Comparison of ENCODE assay signal across 9 cellular contexts in genomic region chr5:170293273-170293672, GRCh38. TPM values are rescaled to one million over a fixed set of nuclear protein-coding genes. Genes with fewer than 3 reads are reported as not detected.
DNase-seq lines count a peak whose midpoint lies in the region; ATAC-seq and TF ChIP-seq lines count a peak whose summit lies in the region.
"Had no signal": no experiment of that assay in that cellular context is flagged by ENCODE, and none has a peak within 500 bp of the region (broad histone marks: within the 10 kb centered on the region; RNA-seq: fewer than 3 reads in every experiment).

No MANE protein-coding gene starts in this region.

- H3K4me1 Mint-ChIP-seq in stimulated activated effector memory CD8-positive, alpha-beta T cell treated with anti-CD3 and anti-CD28 coated beads, Interleukin-12 subunit alpha, Interleukin-12 subunit beta, amount 100 ng/mL, for 72 hours: peaks cover 82% of the 10 kb centered on the region
- no peaks in the 10 kb centered on the region for H3K4me1 Mint-ChIP-seq in progenitor cell of endocrine pancreas (ENCODE audit: low read depth)

- no peaks in the 10 kb centered on the region for H3K9me3 Mint-ChIP-seq in stimulated activated effector memory CD8-positive, alpha-beta T cell treated with anti-CD3 and anti-CD28 coated beads, Interleukin-12 subunit alpha, Interleukin-12 subunit beta, amount 100 ng/mL, for 72 hours
- H3K9me3 Mint-ChIP-seq in progenitor cell of endocrine pancreas (ENCODE audit: low read depth): peaks cover 10% of the 10 kb centered on the region

- 61 to 73% (median 64%) methylated on average over 6 of the region's 6 CpGs for WGBS in adrenal gland, 4 donors

- peaks cover 35% of the 10 kb centered on the region for H3K27me3 Mint-ChIP-seq in progenitor cell of endocrine pancreas

- CTCF ChIA-PET in OCI-LY7 (lab: Charles Lee; ENCODE audit: unreplicated experiment): no interaction called here

- BruUV-seq in OCI-LY7 (replicated peaks; lab: Mats Ljungman, UMichigan): no TSS peak

- POLR2A ChIA-PET in OCI-LY7 (lab: Charles Lee): interaction anchor here (0.6 to 1.9 kb wide), 4 partner anchors 11 to 210 kb away, joined by 3 to 9 read pairs (median 3); no protein-coding TSS in a partner anchor

- H3K4me2 ChIP-seq in OCI-LY7 (ENCODE audit: low read length): no peak overlapping the region

- no peaks in the 10 kb centered on the region for H3K9me3 ChIP-seq in adrenal gland (replicated peaks in 1 of 3)
- no peaks in the 10 kb centered on the region for H3K9me3 ChIP-seq in OCI-LY7 (ENCODE audit: low read length)

- H3K4me3 Mint-ChIP-seq in stimulated activated effector memory CD8-positive, alpha-beta T cell treated with anti-CD3 and anti-CD28 coated beads, Interleukin-12 subunit alpha, Interleukin-12 subunit beta, amount 100 ng/mL, for 72 hours: peak overlapping the region; percentile 97
- H3K4me3 Mint-ChIP-seq in progenitor cell of endocrine pancreas (ENCODE audit: low read depth): no peak overlapping the region

- DNase-seq in HL-60 (ENCODE audit: low read depth in 1 of 2, low spot score in 1 of 2) (peak; percentile 90 to 99), adrenal gland (peak in 5 of 7 donors; percentile 43 to 55 (median 45)), progenitor cell of endocrine pancreas (ENCODE audit: low spot score, unreplicated experiment) (no peak), NCI-H1105 (lab: John Stamatoyannopoulos, UW) (no peak), OCI-LY7 (ENCODE audit: low spot score) (no peak)
- peak in 1 of 2 donors; percentile 86 for DNase-seq in stimulated activated effector memory CD8-positive, alpha-beta T cell treated with anti-CD3 and anti-CD28 coated beads, Interleukin-12 subunit alpha, Interleukin-12 subunit beta, amount 100 ng/mL, for 72 hours (ENCODE audit: low spot score in 2 of 2)

- no peak overlapping the region for H3K4me3 ChIP-seq in HL-60 (replicated peaks; ENCODE audit: insufficient read depth, low read length)
- no peak overlapping the region for H3K4me3 ChIP-seq in adrenal gland
- H3K4me3 ChIP-seq in OCI-LY7 (ENCODE audit: low read depth, low read length, poor library complexity, severe bottlenecking): no peak overlapping the region

- intact Hi-C loops in adrenal gland (cut with DNase I): no loop called here
- intact Hi-C loops in OCI-LY7 (cut with micrococcal nuclease; ENCODE audit: unreplicated experiment): loop anchor here (2.0 kb wide), 1 partner anchor 14 kb away; no protein-coding TSS in a partner anchor

- H3K27ac ChIP-seq in HL-60 (replicated peaks) (peak overlapping the region; percentile 44), adrenal gland (peak overlapping the region in 1 of 5 donors; percentile 29), OCI-LY7 (ENCODE audit: low read depth, low read length, poor library complexity, severe bottlenecking) (no peak overlapping the region)

- H3K36me3 Mint-ChIP-seq in stimulated activated effector memory CD8-positive, alpha-beta T cell treated with anti-CD3 and anti-CD28 coated beads, Interleukin-12 subunit alpha, Interleukin-12 subunit beta, amount 100 ng/mL, for 72 hours: peaks cover 100% of the 10 kb centered on the region
- H3K36me3 Mint-ChIP-seq in progenitor cell of endocrine pancreas (ENCODE audit: insufficient read depth): no peaks in the 10 kb centered on the region

- TF ChIP-seq CTCF in HL-60 (IDR thresholded peaks at IDR 0.05; ENCODE audit: insufficient read depth, low read length) (no peak), adrenal gland (IDR thresholded peaks at IDR 0.05) (no peak), progenitor cell of endocrine pancreas (IDR thresholded peaks at IDR 0.05; ENCODE audit: unreplicated experiment) (no peak), OCI-LY7 (conservative IDR thresholded peaks at IDR 0.05; ENCODE audit: low read length) (no peak)

- peak overlapping the region; percentile 99 for H3K27ac Mint-ChIP-seq in stimulated activated effector memory CD8-positive, alpha-beta T cell treated with anti-CD3 and anti-CD28 coated beads, Interleukin-12 subunit alpha, Interleukin-12 subunit beta, amount 100 ng/mL, for 72 hours
- no peak overlapping the region for H3K27ac Mint-ChIP-seq in progenitor cell of endocrine pancreas

- H3K9me2 ChIP-seq in OCI-LY7 (ENCODE audit: insufficient read depth, low read length): no peaks in the 10 kb centered on the region

- ATAC-seq in GM18499 (IDR thresholded peaks at IDR 0.05; ENCODE audit: insufficient read depth, unreplicated experiment) (peak; percentile 75), GM21526 (IDR thresholded peaks at IDR 0.05; ENCODE audit: low FRiP score, unreplicated experiment) (peak; percentile 80)
- peak; percentile 67 for ATAC-seq in stimulated activated effector memory CD8-positive, alpha-beta T cell treated with anti-CD3 and anti-CD28 coated beads, Interleukin-12 subunit alpha, Interleukin-12 subunit beta, amount 100 ng/mL, for 72 hours

- no peak overlapping the region for H2AFZ ChIP-seq in OCI-LY7 (ENCODE audit: low read length)

- H3K79me2 ChIP-seq in OCI-LY7 (ENCODE audit: insufficient read depth, low read depth, low read length): no peaks in the 10 kb centered on the region

- TF ChIP-seq POLR2A in adrenal gland (IDR thresholded peaks at IDR 0.05): no peak

- H3K4me1 ChIP-seq in adrenal gland (replicated peaks in 1 of 2) (peaks cover 0 to 15% of the 10 kb centered on the region in 2 donors), OCI-LY7 (ENCODE audit: insufficient read depth, low read length, poor library complexity, severe bottlenecking) (peaks cover 11% of the 10 kb centered on the region)

- H3K27me3 ChIP-seq in HL-60 (ENCODE audit: insufficient read depth, poor library complexity, severe bottlenecking): no peaks in the 10 kb centered on the region
- no peaks in the 10 kb centered on the region for H3K27me3 ChIP-seq in adrenal gland

- H3K36me3 ChIP-seq in adrenal gland (replicated peaks in 1 of 2) (no peaks in the 10 kb centered on the region), OCI-LY7 (ENCODE audit: insufficient read depth, low read length) (no peaks in the 10 kb centered on the region)

- no peaks in the 10 kb centered on the region for H4K20me1 ChIP-seq in OCI-LY7 (ENCODE audit: insufficient read depth, low read length)

RNA-seq across cellular contexts. Expression of gene LCP2, which starts 4.3 kb away (rescaled TPM):
- 10 to 100 TPM in 7 of 8 donors, 1 to 10 TPM in 1; 5.2 to 53.7 (median 23.0) TPM for total RNA-seq in adrenal gland
- polyA plus RNA-seq in adrenal gland: 10 to 100 TPM in 2 of 3 donors, 1 to 10 TPM in 1; 9.3 to 17.1 (median 13.9) TPM
- not detected in 2 replicates for total RNA-seq in progenitor cell of endocrine pancreas
- not detected in 2 replicates for total RNA-seq in OCI-LY7 (2014; rRNA removed; shearing (Covaris generic))
- 2.6 and 3.1 TPM in 2 replicates for total RNA-seq in OCI-LY7 (2022)
- total RNA-seq: renal cortical epithelial cell had no signal

Comparison
In these comparisons a context has a peak if more than half of its experiments do, and no peak if none do; other contexts are left out.
1. DNase-seq: peak in HL-60 (2 of 2) and adrenal gland (5 of 7); none in progenitor cell of endocrine pancreas (single experiment), NCI-H1105 (single experiment) and OCI-LY7 (single experiment).
2. Peak in every context shown above with its lines, with median percentiles within 50 percentile points of each other: ATAC-seq.